1 cellular context compared by ENCODE assay signal in genomic region chr6:127515794-127516675, GRCh38.
TF ChIP-seq lines count a peak whose summit lies in the region.

No MANE protein-coding gene starts in this region.

TF ChIP-seq in HepG2, 621 proteins besides CTCF, POLR2A, EP300 and RAD21 (continued from another document and continues in another):
- TF ChIP-seq ZSCAN9 (CRISPR knock-in tag; IDR thresholded peaks at IDR 0.05; ENCODE audit: borderline replicate concordance) = peak; percentile 93
- TF ChIP-seq CCDC6 (CRISPR knock-in tag; IDR thresholded peaks at IDR 0.05) = peak; percentile 37; the same call in 1 of the 2 replicates
- no peak for TF ChIP-seq MTA3 (CRISPR knock-in tag; IDR thresholded peaks at IDR 0.05)
- TF ChIP-seq SRSF4 (IDR thresholded peaks at IDR 0.05; ENCODE audit: low read depth, low read length, poor library complexity, severe bottlenecking) = no peak
- TF ChIP-seq PPARG (CRISPR knock-in tag; conservative IDR thresholded peaks at IDR 0.05) = peak; percentile 63; the same call in 1 of the 2 replicates
- no peak for TF ChIP-seq GATAD2A (CRISPR knock-in tag; IDR thresholded peaks at IDR 0.05)
- TF ChIP-seq SOX13 (IDR thresholded peaks at IDR 0.05) = no peak
- TF ChIP-seq SOX13 (CRISPR knock-in tag; conservative IDR thresholded peaks at IDR 0.05 in 1 of 2, IDR thresholded peaks at IDR 0.05 in 1 of 2) = no peak; a peak in 1 of 4 replicates
- TF ChIP-seq KAT7 (CRISPR knock-in tag; IDR thresholded peaks at IDR 0.05; ENCODE audit: borderline replicate concordance) = no peak
- no peak for TF ChIP-seq NR2C2 (CRISPR knock-in tag; IDR thresholded peaks at IDR 0.05; ENCODE audit: borderline replicate concordance)
- peak; percentile 83 for TF ChIP-seq WIZ (CRISPR knock-in tag; IDR thresholded peaks at IDR 0.05)
- no peak for TF ChIP-seq ZNF800 (CRISPR knock-in tag; IDR thresholded peaks at IDR 0.05)
- TF ChIP-seq ZNF367 (CRISPR knock-in tag; IDR thresholded peaks at IDR 0.05; ENCODE audit: borderline replicate concordance) = no peak; the same call in 1 of the 2 replicates
- TF ChIP-seq ZNF274 (CRISPR knock-in tag; IDR thresholded peaks at IDR 0.05) = peak; percentile 93
- peak; percentile 85; the same call in 1 of the 2 replicates for TF ChIP-seq ATF6 (CRISPR knock-in tag; conservative IDR thresholded peaks at IDR 0.05)
- peak; percentile 68 for TF ChIP-seq ZNF687 (CRISPR knock-in tag; IDR thresholded peaks at IDR 0.05)
- no peak for TF ChIP-seq ZNF354B (CRISPR knock-in tag; IDR thresholded peaks at IDR 0.05)
- TF ChIP-seq SIX1 (CRISPR knock-in tag; IDR thresholded peaks at IDR 0.05; ENCODE audit: borderline replicate concordance) = 0 out of 2 replicates have a peak, but pooled peaks have one; percentile 24
- TF ChIP-seq FOXO4 (CRISPR knock-in tag; conservative IDR thresholded peaks at IDR 0.05) = 0 out of 2 replicates have a peak, but pooled peaks have one; percentile 84
- TF ChIP-seq ZNF839 (CRISPR knock-in tag; IDR thresholded peaks at IDR 0.05; ENCODE audit: borderline replicate concordance) = peak; percentile 48; the same call in 1 of the 2 replicates
- no peak for TF ChIP-seq NRL (CRISPR knock-in tag; IDR thresholded peaks at IDR 0.05; ENCODE audit: borderline replicate concordance)
- no peak for TF ChIP-seq JUNB (CRISPR knock-in tag; IDR thresholded peaks at IDR 0.05; ENCODE audit: borderline replicate concordance)
- no peak; the same call in 1 of the 2 replicates for TF ChIP-seq XBP1 (CRISPR knock-in tag; IDR thresholded peaks at IDR 0.05)
- TF ChIP-seq NFIB (CRISPR knock-in tag; IDR thresholded peaks at IDR 0.05; ENCODE audit: borderline replicate concordance) = no peak
- TF ChIP-seq FIP1L1 (IDR thresholded peaks at IDR 0.05; ENCODE audit: borderline replicate concordance, insufficient read depth, low read depth, low read length) = no peak
- TF ChIP-seq ZBTB49 (CRISPR knock-in tag; IDR thresholded peaks at IDR 0.05; ENCODE audit: borderline replicate concordance) = no peak
- TF ChIP-seq PHF5A (CRISPR knock-in tag; IDR thresholded peaks at IDR 0.05; ENCODE audit: low read depth, unreplicated experiment) = no peak
- TF ChIP-seq DBP (CRISPR knock-in tag; IDR thresholded peaks at IDR 0.05; ENCODE audit: not compliant biosample characterization) = no peak
- no peak for TF ChIP-seq HNRNPUL1 (IDR thresholded peaks at IDR 0.05; ENCODE audit: low read depth, low read length)
- no peak for TF ChIP-seq ZFP62 (CRISPR knock-in tag; IDR thresholded peaks at IDR 0.05)
- no peak for TF ChIP-seq ZNF24 (IDR thresholded peaks at IDR 0.05)
- TF ChIP-seq HNF1A (IDR thresholded peaks at IDR 0.05; ENCODE audit: low read depth) = no peak
- TF ChIP-seq HNF1A (CRISPR knock-in tag; IDR thresholded peaks at IDR 0.05; ENCODE audit: borderline replicate concordance) = no peak
- no peak for TF ChIP-seq SKIL (CRISPR knock-in tag; IDR thresholded peaks at IDR 0.05; ENCODE audit: borderline replicate concordance)
